Comparison of ENCODE assay signal across 8 cellular contexts in genomic region chr17:81967533-81968395, GRCh38. TPM values are rescaled to one million over a fixed set of nuclear protein-coding genes. Genes with fewer than 3 reads are reported as not detected.
DNase-seq lines count a peak whose midpoint lies in the region; ATAC-seq and TF ChIP-seq lines count a peak whose summit lies in the region.

No MANE protein-coding gene starts in this region.

- peak; percentile 58 for DNase-seq in DMS79 (lab: John Stamatoyannopoulos, UW)
- DNase-seq in HUDEP-2 (lab: John Stamatoyannopoulos, UW; ENCODE audit: unreplicated experiment in 76 of 76): peak in 73 of 76 experiments; percentile 25 to 88 (median 74)
- DNase-seq in activated naive CD4-positive, alpha-beta T cell treated with anti-CD3 and anti-CD28 coated beads for 36 hours: peak; percentile 96
- peak; percentile 86 for DNase-seq in Right ventricle myocardium superior
- DNase-seq in prostate gland (ENCODE audit: low spot score): peak; percentile 40
- peak; percentile 93 for DNase-seq in upper lobe of right lung
- DNase-seq in NCI-H446 (lab: John Stamatoyannopoulos, UW): no peak

- intact Hi-C loops in activated naive CD4-positive, alpha-beta T cell treated with anti-CD3 and anti-CD28 coated beads for 36 hours (cut with micrococcal nuclease): loop anchor here (1.0 to 2.0 kb wide), 2 partner anchors 10 to 55 kb away; partner anchors contain the start of genes ASPSCR1, CENPX and LRRC45
- intact Hi-C loops in Right ventricle myocardium superior (cut with DNase I): loop anchor here (10.0 kb wide), 1 partner anchor 187 kb away; no protein-coding TSS in a partner anchor
- intact Hi-C loops in prostate gland (cut with DNase I): loop anchor here (10.0 kb wide), 1 partner anchor 187 kb away; no protein-coding TSS in a partner anchor
- intact Hi-C loops in upper lobe of right lung (cut with DNase I): loop anchor here (10.0 kb wide), 1 partner anchor 187 kb away; no protein-coding TSS in a partner anchor

- H3K36me3 Mint-ChIP-seq in activated naive CD4-positive, alpha-beta T cell treated with anti-CD3 and anti-CD28 coated beads for 36 hours (ENCODE audit: low read depth): no peaks in the 10 kb centered on the region

- H3K36me3 ChIP-seq in prostate gland (no peaks in the 10 kb centered on the region), upper lobe of right lung (no peaks in the 10 kb centered on the region)

- H3K27me3 Mint-ChIP-seq in activated naive CD4-positive, alpha-beta T cell treated with anti-CD3 and anti-CD28 coated beads for 36 hours (ENCODE audit: low read depth): no peaks in the 10 kb centered on the region

- no peaks in the 10 kb centered on the region for H3K9me3 ChIP-seq in prostate gland
- no peaks in the 10 kb centered on the region for H3K9me3 ChIP-seq in upper lobe of right lung

- H3K27me3 ChIP-seq in prostate gland (replicated peaks; ENCODE audit: insufficient read depth) (no peaks in the 10 kb centered on the region), upper lobe of right lung (peaks cover under 1% of the 10 kb centered on the region)

- CTCF ChIA-PET in activated naive CD4-positive, alpha-beta T cell treated with anti-CD3 and anti-CD28 coated beads for 36 hours (lab: Charles Lee): interaction anchor here (0.6 to 2.1 kb wide), 9 partner anchors 8 to 1320 kb away, joined by 3 to 11 read pairs (median 3); partner anchors contain the start of gene DCXR

- 11% methylated on average over 34 of the region's 36 CpGs for WGBS in prostate gland

- H3K27ac ChIP-seq in prostate gland (no peak overlapping the region), upper lobe of right lung (peak overlapping the region; percentile 37)

- peak overlapping the region; percentile 68 for H3K4me3 Mint-ChIP-seq in activated naive CD4-positive, alpha-beta T cell treated with anti-CD3 and anti-CD28 coated beads for 36 hours

- no peaks in the 10 kb centered on the region for H3K9me3 Mint-ChIP-seq in activated naive CD4-positive, alpha-beta T cell treated with anti-CD3 and anti-CD28 coated beads for 36 hours

- peaks cover 14% of the 10 kb centered on the region for H3K4me1 Mint-ChIP-seq in activated naive CD4-positive, alpha-beta T cell treated with anti-CD3 and anti-CD28 coated beads for 36 hours (ENCODE audit: low read depth)

- H3K4me1 ChIP-seq in prostate gland (replicated peaks) (peaks cover 3% of the 10 kb centered on the region), upper lobe of right lung (peaks cover 23% of the 10 kb centered on the region)

- TF ChIP-seq POLR2A in Raji (IDR thresholded peaks at IDR 0.05; ENCODE audit: insufficient read depth, low read depth, low read length) (peak; percentile 75), prostate gland (IDR thresholded peaks at IDR 0.05) (no peak)

- peak overlapping the region; percentile 79 for H3K27ac Mint-ChIP-seq in activated naive CD4-positive, alpha-beta T cell treated with anti-CD3 and anti-CD28 coated beads for 36 hours

- ATAC-seq in Right ventricle myocardium superior (ENCODE audit: poor library complexity) (peak; percentile 92), upper lobe of right lung (peak; percentile 92)

- TF ChIP-seq CTCF in prostate gland (IDR thresholded peaks at IDR 0.05) (no peak), upper lobe of right lung (IDR thresholded peaks at IDR 0.05) (no peak)

- H3K4me3 ChIP-seq in prostate gland: peak overlapping the region in 1 of 2 donors; percentile 1
- H3K4me3 ChIP-seq in upper lobe of right lung: peak overlapping the region; percentile 17

RNA-seq across cellular contexts. Expression of gene NOTUM, which starts 6.8 kb away (rescaled TPM):
- total RNA-seq in activated naive CD4-positive, alpha-beta T cell treated with anti-CD3 and anti-CD28 coated beads for 36 hours: under 1 TPM; 0.35 to 0.38 TPM
- 0.56 TPM for total RNA-seq in Right ventricle myocardium superior
- 1 to 10 TPM in 1 of 2 donors, under 1 TPM in 1; 0.50 to 8.3 TPM for total RNA-seq in prostate gland
- total RNA-seq in upper lobe of right lung: 6.1 TPM

RNA-seq across cellular contexts. Expression of gene ASPSCR1, which starts 9.7 kb away (rescaled TPM):
- 10 to 100 TPM; 33.6 to 34.8 TPM for total RNA-seq in activated naive CD4-positive, alpha-beta T cell treated with anti-CD3 and anti-CD28 coated beads for 36 hours
- total RNA-seq in Right ventricle myocardium superior: 25.4 TPM
- 10 to 100 TPM; 30.7 to 39.7 TPM for total RNA-seq in prostate gland
- 50.3 TPM for total RNA-seq in upper lobe of right lung

RNA-seq across cellular contexts. Expression of gene MYADML2, which starts 20.7 kb away (rescaled TPM):
- not detected for total RNA-seq in activated naive CD4-positive, alpha-beta T cell treated with anti-CD3 and anti-CD28 coated beads for 36 hours
- 3.5 TPM for total RNA-seq in Right ventricle myocardium superior
- total RNA-seq in prostate gland: under 1 TPM in 1 of 2 donors, not detected in 1; 0.14 TPM
- total RNA-seq in upper lobe of right lung: not detected

RNA-seq across cellular contexts. Expression of gene PYCR1, which starts 30.7 kb away (rescaled TPM):
- total RNA-seq in activated naive CD4-positive, alpha-beta T cell treated with anti-CD3 and anti-CD28 coated beads for 36 hours: 100 to 1,000 TPM; 121 to 130 TPM
- total RNA-seq in Right ventricle myocardium superior (3.2 TPM), prostate gland (10 to 100 TPM; 35.0 to 91.2 TPM), upper lobe of right lung (19.0 TPM)

RNA-seq across cellular contexts. Expression of gene MAFG, which starts 40.2 kb away (rescaled TPM):
- 10 to 100 TPM; 13.5 to 14.8 TPM for total RNA-seq in activated naive CD4-positive, alpha-beta T cell treated with anti-CD3 and anti-CD28 coated beads for 36 hours
- 29.9 TPM for total RNA-seq in Right ventricle myocardium superior
- total RNA-seq in prostate gland: 10 to 100 TPM; 11.3 to 27.7 TPM
- 35.9 TPM for total RNA-seq in upper lobe of right lung

Comparison
In these comparisons a context has a peak if more than half of its experiments do, and no peak if none do; other contexts are left out.
1. DNase-seq: peak in DMS79 (single experiment), HUDEP-2 (73 of 76), activated naive CD4-positive, alpha-beta T cell treated with anti-CD3 and anti-CD28 coated beads for 36 hours (single experiment), Right ventricle myocardium superior (single experiment), prostate gland (single experiment) and upper lobe of right lung (single experiment); none in NCI-H446 (0 of 2).